In the genomic region with DNA sequence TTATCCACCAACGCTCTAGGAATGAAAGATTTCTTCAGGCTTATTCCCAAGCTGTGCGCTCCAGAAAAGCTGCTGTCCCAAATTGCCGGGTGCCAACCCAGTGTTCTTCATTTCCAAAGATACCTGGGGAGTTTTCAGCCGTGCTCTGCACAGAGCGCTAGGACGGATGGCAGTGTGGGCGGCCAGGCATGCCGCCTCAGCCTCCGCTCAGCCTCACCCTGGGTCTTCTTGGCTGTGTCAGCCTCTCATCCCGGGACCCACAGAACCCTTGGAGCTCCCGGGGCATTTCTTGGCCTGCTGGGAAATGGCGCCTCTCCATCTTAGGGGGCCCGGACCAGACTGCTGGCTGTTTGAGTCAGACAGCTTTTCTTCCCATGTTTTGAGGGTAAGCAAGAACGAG, we compare ENCODE assay signal across 21 cellular contexts.
"Had no signal": no experiment of that assay in that cellular context is flagged by ENCODE, and none has a peak within 500 bp of the region (broad histone marks: within the 10 kb centered on the region; RNA-seq: fewer than 3 reads in every experiment).

No MANE protein-coding gene starts in this region.

- H3K27ac Mint-ChIP-seq: activated CD8-positive, alpha-beta T cell treated with anti-CD3 and anti-CD28 coated beads, Interleukin-2, amount 10 ng/mL, durations not matched to agents 7 days and 5 days; activated naive CD4-positive, alpha-beta T cell treated with anti-CD3 and anti-CD28 coated beads, Interleukin-2, amount 50 U/mL, for 24 hours; T-cell had no signal

- H3K27me3 Mint-ChIP-seq: activated naive CD4-positive, alpha-beta T cell treated with anti-CD3 and anti-CD28 coated beads, Interleukin-2, amount 50 U/mL, for 24 hours had no signal

- H3K27me3 ChIP-seq: breast epithelium had no signal

- H3K9me3 ChIP-seq: breast epithelium had no signal

- H3K4me3 ChIP-seq: breast epithelium, PC-9, SK-N-MC had no signal

- H3K36me3 ChIP-seq: breast epithelium had no signal

- H3K4me2 ChIP-seq: PC-9 had no signal

- ATAC-seq: activated CD8-positive, alpha-beta T cell treated with anti-CD3 and anti-CD28 coated beads, Interleukin-2, amount 10 ng/mL, durations not matched to agents 7 days and 5 days; T-cell had no signal

- H2AFZ ChIP-seq: PC-9 had no signal

- H3K4me1 ChIP-seq: breast epithelium had no signal

- H3K27ac ChIP-seq: breast epithelium, KMS-11, PC-9, SK-N-MC, VCaP had no signal

- H3K9me3 Mint-ChIP-seq: activated naive CD4-positive, alpha-beta T cell treated with anti-CD3 and anti-CD28 coated beads, Interleukin-2, amount 50 U/mL, for 24 hours; T-cell had no signal

- H3K9ac ChIP-seq: KMS-11 had no signal

- H3K36me3 Mint-ChIP-seq: activated naive CD4-positive, alpha-beta T cell treated with anti-CD3 and anti-CD28 coated beads, Interleukin-2, amount 50 U/mL, for 24 hours; T-cell had no signal

- DNase-seq: activated CD4-positive, alpha-beta T cell treated with anti-CD3 and anti-CD28 coated beads for 4 hours; activated CD4-positive, alpha-beta T cell treated with anti-CD3 and anti-CD28 coated beads, Interleukin-2, amount 50 U/mL, for 4 hours; activated CD8-positive, alpha-beta memory T cell treated with anti-CD3 and anti-CD28 coated beads, Interleukin-2, amount 50 U/mL, for 48 hours; activated CD8-positive, alpha-beta T cell treated with anti-CD3 and anti-CD28 coated beads, Interleukin-2, amount 10 ng/mL, durations not matched to agents 7 days and 5 days; activated T-cell treated with anti-CD3 and anti-CD28 coated beads, Interleukin-2, amount 50 U/mL, for 1 hour; caudate nucleus; NCI-H1092; NCI-H1417; NCI-H1930; NCI-H345; NCI-H510A treated with DMSO at 0.1 percent for 48 hours; NK-92 treated with Interleukin-12 subunit alpha and Interleukin-12 subunit beta, amount 100 ng/mL, for 24 hours; PC-9; T-cell; T-helper 2 cell; T1000 had no signal

- H3K4me3 Mint-ChIP-seq: activated CD8-positive, alpha-beta T cell treated with anti-CD3 and anti-CD28 coated beads, Interleukin-2, amount 10 ng/mL, durations not matched to agents 7 days and 5 days; activated naive CD4-positive, alpha-beta T cell treated with anti-CD3 and anti-CD28 coated beads, Interleukin-2, amount 50 U/mL, for 24 hours; T-cell had no signal
